In genomic region chr21:39673736-39674135, GRCh38 we compare ENCODE assay signal across 2 cellular contexts.
TF ChIP-seq lines count a peak whose summit lies in the region.

No MANE protein-coding gene starts in this region.

TF ChIP-seq in GM23338, 12 proteins besides CTCF, POLR2A, EP300 and RAD21:
- TF ChIP-seq ZNF114 (CRISPR knock-in tag; IDR thresholded peaks at IDR 0.05) (no peak), JUNB (IDR thresholded peaks at IDR 0.05; ENCODE audit: unreplicated experiment) (no peak), NANOG (IDR thresholded peaks at IDR 0.05; ENCODE audit: borderline replicate concordance) (no peak), EZH2 (IDR thresholded peaks at IDR 0.05; ENCODE audit: low read depth, unreplicated experiment) (no peak), ETS1 (IDR thresholded peaks at IDR 0.05) (no peak), POLR2AphosphoS5 (IDR thresholded peaks at IDR 0.05; ENCODE audit: low read depth) (no peak), EZH2phosphoT487 (IDR thresholded peaks at IDR 0.05; ENCODE audit: unreplicated experiment) (no peak), ZNF331 (CRISPR knock-in tag; IDR thresholded peaks at IDR 0.05; ENCODE audit: low read depth) (no peak), CREB1 (CRISPR knock-in tag; IDR thresholded peaks at IDR 0.05; ENCODE audit: low read depth) (no peak)
TF ChIP-seq in GM23338: peak in this region for 0.

TF ChIP-seq in HepG2, 621 proteins besides CTCF, POLR2A, EP300 and RAD21:
- no peak for TF ChIP-seq PAX8 (CRISPR knock-in tag; IDR thresholded peaks at IDR 0.05; ENCODE audit: borderline replicate concordance)
- no peak for TF ChIP-seq ZNF468 (CRISPR knock-in tag; IDR thresholded peaks at IDR 0.05)
- no peak for TF ChIP-seq ZNF740 (CRISPR knock-in tag; IDR thresholded peaks at IDR 0.05)
- TF ChIP-seq RARA (CRISPR knock-in tag; IDR thresholded peaks at IDR 0.05): no peak
- TF ChIP-seq IKZF5 (CRISPR knock-in tag; IDR thresholded peaks at IDR 0.05): no peak
- no peak for TF ChIP-seq NFE2L2 (IDR thresholded peaks at IDR 0.05; ENCODE audit: low read length)
- no peak for TF ChIP-seq PBX3 (CRISPR knock-in tag; IDR thresholded peaks at IDR 0.05; ENCODE audit: borderline replicate concordance)
- no peak for TF ChIP-seq DDIT3 (CRISPR knock-in tag; IDR thresholded peaks at IDR 0.05)
- TF ChIP-seq MATR3 (CRISPR knock-in tag; IDR thresholded peaks at IDR 0.05): no peak
- TF ChIP-seq SALL1 (CRISPR knock-in tag; IDR thresholded peaks at IDR 0.05): no peak
- no peak for TF ChIP-seq ZNF282 (IDR thresholded peaks at IDR 0.05; ENCODE audit: partially characterized antibody)
- no peak for TF ChIP-seq KLF13 (CRISPR knock-in tag; IDR thresholded peaks at IDR 0.05)
